In genomic region chr15:69593981-69594966, GRCh38 we compare ENCODE assay signal across 8 cellular contexts.
DNase-seq lines count a peak whose midpoint lies in the region; ATAC-seq and TF ChIP-seq lines count a peak whose summit lies in the region.

No MANE protein-coding gene starts in this region.

- no peak for TF ChIP-seq POLR2A in Peyer's patch (IDR thresholded peaks at IDR 0.05)

- intact Hi-C loops in left cardiac atrium (cut with DNase I) = no loop called here

- TF ChIP-seq CTCF in Peyer's patch (IDR thresholded peaks at IDR 0.05) (no peak), GM13976 (IDR thresholded peaks at IDR 0.05; ENCODE audit: borderline replicate concordance, control extremely low read depth, extremely low read depth, insufficient read depth, missing control alignments) (no peak)

- H3K9me3 ChIP-seq in MG63 (no peaks in the 10 kb centered on the region), Peyer's patch (no peaks in the 10 kb centered on the region)

- H3K4me1 ChIP-seq in Peyer's patch = peaks cover 0 to 26% (median 3%) of the 10 kb centered on the region in 4 donors

- peak overlapping the region in 1 of 4 donors; percentile 35 for H3K27ac ChIP-seq in Peyer's patch

- H3K27me3 ChIP-seq in MG63 (no peaks in the 10 kb centered on the region), Peyer's patch (no peaks in the 10 kb centered on the region)

- in situ Hi-C loops in GM13976 (cut with MboI; ENCODE audit: low sequenced_read_pairs, unreplicated experiment) = no loop called here

- H3K4me3 ChIP-seq in MG63 (no peak overlapping the region), Peyer's patch (no peak overlapping the region)

- H3K36me3 ChIP-seq in MG63 (no peaks in the 10 kb centered on the region), Peyer's patch (no peaks in the 10 kb centered on the region)

- DNase-seq in MG63 = peak; percentile 71
- peak in 2 of 3 donors; percentile 77 to 87 for DNase-seq in Peyer's patch
- DNase-seq in left cardiac atrium = peak; percentile 58
- DNase-seq in stromal cell of bone marrow (ENCODE audit: low read depth) = peak; percentile 40
- DNase-seq in activated CD4-positive, alpha-beta T cell treated with anti-CD3 and anti-CD28 coated beads for 48 hours = no peak
- no peak for DNase-seq in GM13976 (ENCODE audit: low spot score)

- ATAC-seq in left cardiac atrium = peak; percentile 64 to 73
- ATAC-seq in HG03521 (IDR thresholded peaks at IDR 0.05; ENCODE audit: unreplicated experiment) = no peak
- ATAC-seq in HG03159 (IDR thresholded peaks at IDR 0.05; ENCODE audit: unreplicated experiment) = no peak

Comparison
In these comparisons a context has a peak if more than half of its experiments do, and no peak if none do; other contexts are left out.
1. DNase-seq: peak in MG63 (single experiment), Peyer's patch (2 of 3), left cardiac atrium (single experiment) and stromal cell of bone marrow (single experiment); none in activated CD4-positive, alpha-beta T cell treated with anti-CD3 and anti-CD28 coated beads for 48 hours (single experiment) and GM13976 (single experiment).
2. ATAC-seq: peak in left cardiac atrium (2 of 2); none in HG03521 (single experiment) and HG03159 (single experiment).